In the genomic region with DNA sequence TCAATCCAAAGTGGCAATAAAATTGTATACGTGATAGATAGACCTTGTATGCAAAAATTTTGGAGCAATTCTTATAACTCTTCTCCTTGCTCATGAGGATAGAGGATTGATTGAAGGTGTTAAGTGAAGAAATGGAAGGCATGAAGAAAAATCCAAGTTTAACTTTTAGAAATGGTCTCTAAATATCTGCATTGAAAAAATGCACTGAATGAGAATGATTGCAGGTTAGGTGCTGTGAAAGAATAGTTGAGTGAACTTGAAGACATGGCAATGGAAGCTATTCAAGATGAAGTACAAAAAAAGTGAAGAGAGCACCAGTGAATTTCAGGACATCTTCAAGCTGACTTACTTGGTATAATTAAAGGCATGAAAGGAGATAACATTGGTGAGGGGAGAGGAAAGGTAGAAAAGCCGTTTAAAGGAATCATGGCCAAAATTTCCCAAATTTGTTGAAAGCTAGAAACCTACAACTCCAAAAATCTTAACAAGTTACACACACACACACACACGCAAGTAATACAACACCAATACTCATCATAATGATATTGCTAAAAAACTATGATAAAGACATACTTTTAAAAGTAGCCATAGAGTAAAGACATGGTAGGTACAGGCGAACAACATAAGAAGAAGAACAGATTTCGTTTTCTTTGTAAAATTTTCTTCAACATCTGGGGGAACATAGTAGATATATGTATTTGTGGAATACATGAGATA, we compare ENCODE assay signal across 8 cellular contexts.
"Had no signal": no experiment of that assay in that cellular context is flagged by ENCODE, and none has a peak within 500 bp of the region (broad histone marks: within the 10 kb centered on the region; RNA-seq: fewer than 3 reads in every experiment).

No MANE protein-coding gene starts in this region.

- ATAC-seq: GM12878 had no signal

- DNase-seq: GDM1, GF-D8 had no signal

- FAIRE-seq: G401.6, GM12878, GM12891, GM12892, GM18507, GM19239 had no signal

- H3K4me3 ChIP-seq: GM12878 had no signal
